In the genomic region with DNA sequence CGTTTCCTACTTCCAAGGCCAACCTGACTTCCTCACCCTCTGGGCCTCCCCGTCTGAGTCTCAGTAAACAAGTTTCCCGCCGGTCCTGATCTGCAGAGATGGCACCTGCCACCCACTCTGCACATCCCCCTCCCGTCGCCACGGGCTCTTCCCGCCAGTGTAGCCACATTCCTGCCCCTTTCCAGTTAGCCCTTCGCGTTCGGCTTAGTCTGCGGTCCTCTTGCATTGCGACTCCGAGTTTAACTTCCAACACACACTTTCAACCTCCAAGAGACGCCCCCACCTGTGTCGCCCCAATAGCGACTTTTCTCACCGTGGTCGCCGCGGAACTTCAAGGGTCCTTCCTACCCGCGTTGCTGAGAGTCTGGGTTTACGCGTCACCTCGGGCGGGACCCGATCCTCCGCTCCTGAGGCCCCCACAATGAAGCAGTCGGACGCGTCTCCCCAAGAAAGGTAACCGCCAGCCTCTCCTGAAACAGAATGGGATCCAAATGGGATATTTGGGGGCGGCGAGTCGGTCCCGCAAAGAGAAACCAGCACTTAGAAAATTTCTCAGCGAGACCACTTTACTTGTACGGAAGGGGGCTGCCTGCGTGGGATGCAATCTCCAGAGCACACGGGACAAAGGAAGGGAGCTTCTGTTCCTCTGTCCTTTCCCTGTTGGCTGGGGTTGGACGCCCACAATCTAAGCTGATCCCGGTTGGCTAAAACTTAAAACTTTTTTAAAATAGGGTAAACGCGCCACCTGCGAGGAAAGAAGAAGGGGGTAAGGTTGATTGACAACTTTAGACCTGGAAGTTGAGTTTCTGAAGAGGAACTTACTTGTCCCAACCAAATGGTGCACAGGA, we compare ENCODE assay signal across 8 cellular contexts. TPM values are rescaled to one million over a fixed set of nuclear protein-coding genes. Genes with fewer than 3 reads are reported as not detected.
DNase-seq lines count a peak whose midpoint lies in the region; ATAC-seq and TF ChIP-seq lines count a peak whose summit lies in the region.

No MANE protein-coding gene starts in this region.

- peak overlapping the region; percentile 95 for H3K27ac Mint-ChIP-seq in activated CD4-positive, alpha-beta T cell treated with anti-CD3 and anti-CD28 coated beads for 36 hours
- peak overlapping the region; percentile 95 to 97 for H3K27ac Mint-ChIP-seq in T-cell

- no peak for TF ChIP-seq POLR2A in stomach (IDR thresholded peaks at IDR 0.05)

- no peaks in the 10 kb centered on the region for H3K36me3 ChIP-seq in colonic mucosa
- H3K36me3 ChIP-seq in lung (ENCODE audit: control insufficient read depth in 2 of 2, insufficient read depth in 2 of 2, low read length in 2 of 2) = peaks cover 0 to 3% of the 10 kb centered on the region in 2 donors
- H3K36me3 ChIP-seq in stomach = no peaks in the 10 kb centered on the region

- H3K27me3 ChIP-seq in colonic mucosa (no peaks in the 10 kb centered on the region), lung (ENCODE audit: control insufficient read depth, insufficient read depth) (no peaks in the 10 kb centered on the region), stomach (no peaks in the 10 kb centered on the region)

- CTCF ChIA-PET in activated CD4-positive, alpha-beta T cell treated with anti-CD3 and anti-CD28 coated beads for 36 hours (lab: Charles Lee) = interaction anchor here (0.9 to 1.3 kb wide), 3 partner anchors 16 to 61 kb away, joined by 3 to 7 read pairs (median 7); a partner anchor contains a TSS
- CTCF ChIA-PET in T-cell (lab: Charles Lee) = interaction anchor here in 1 of 2 donors (1.3 kb wide), 1 partner anchor 60 kb away, joined by 4 read pairs; no protein-coding TSS in a partner anchor

- H3K9ac ChIP-seq in colonic mucosa (ENCODE audit: low read depth in 2 of 2, low read length in 2 of 2) = peak overlapping the region; percentile 75 to 84

- ATAC-seq in activated CD4-positive, alpha-beta T cell treated with anti-CD3 and anti-CD28 coated beads for 36 hours = peak; percentile 31
- peak; percentile 1 to 36 (median 20) for ATAC-seq in T-cell (replicated peaks in 1 of 4)
- ATAC-seq in lung (ENCODE audit: insufficient read depth, low FRiP score) = no peak

- no peaks in the 10 kb centered on the region for H3K9me3 ChIP-seq in colonic mucosa
- no peaks in the 10 kb centered on the region for H3K9me3 ChIP-seq in lung (ENCODE audit: control insufficient read depth in 2 of 2, insufficient read depth in 1 of 2, low read length in 1 of 2)
- no peaks in the 10 kb centered on the region for H3K9me3 ChIP-seq in stomach

- H3K4me3 Mint-ChIP-seq in activated CD4-positive, alpha-beta T cell treated with anti-CD3 and anti-CD28 coated beads for 36 hours = peak overlapping the region; percentile 90
- peak overlapping the region; percentile 80 to 99 (median 93) for H3K4me3 Mint-ChIP-seq in T-cell

- no peak for TF ChIP-seq EP300 in stomach (IDR thresholded peaks at IDR 0.05)

- no peaks in the 10 kb centered on the region for H3K9me3 Mint-ChIP-seq in activated CD4-positive, alpha-beta T cell treated with anti-CD3 and anti-CD28 coated beads for 36 hours (ENCODE audit: low read depth)
- H3K9me3 Mint-ChIP-seq in T-cell = no peaks in the 10 kb centered on the region

- WGBS in lung, 2 donors = 1% methylated on average over 46 of the region's 46 CpGs
- 1 to 3% (median 2%) methylated on average over 42 to 46 of the region's 46 CpGs for WGBS in stomach, 5 donors

- peak overlapping the region; percentile 93 for H3K27ac ChIP-seq in colonic mucosa
- peak overlapping the region; percentile 7 to 76 for H3K27ac ChIP-seq in lung (ENCODE audit: low read depth in 1 of 2, low read length in 1 of 2)
- peak overlapping the region; percentile 70 to 94 (median 93) for H3K27ac ChIP-seq in stomach

- peak; percentile 74 for DNase-seq in activated CD4-positive, alpha-beta T cell treated with anti-CD3 and anti-CD28 coated beads for 36 hours
- DNase-seq in activated CD4-positive, alpha-beta T cell treated with anti-CD3 and anti-CD28 coated beads for 1 hour = no peak
- DNase-seq in NCI-H1105 (lab: John Stamatoyannopoulos, UW) (peak; percentile 47), T-cell (peak in 23 of 34 experiments; percentile 16 to 62 (median 37)), colonic mucosa (peak; percentile 76), lung (ENCODE audit: low spot score) (peak; percentile 60), stomach (peak; percentile 43), cerebellum (ENCODE audit: low spot score) (no peak)

- POLR2A ChIA-PET in activated CD4-positive, alpha-beta T cell treated with anti-CD3 and anti-CD28 coated beads for 36 hours (lab: Charles Lee) = interaction anchor here (1.0 kb wide), 1 partner anchor 60 kb away, joined by 3 read pairs; no protein-coding TSS in a partner anchor
- POLR2A ChIA-PET in T-cell (lab: Charles Lee) = no interaction called here

- peaks cover 31% of the 10 kb centered on the region for H3K4me1 Mint-ChIP-seq in activated CD4-positive, alpha-beta T cell treated with anti-CD3 and anti-CD28 coated beads for 36 hours
- peaks cover 30 to 45% (median 31%) of the 10 kb centered on the region in 3 donors for H3K4me1 Mint-ChIP-seq in T-cell

- H3K4me3 ChIP-seq in colonic mucosa (peak overlapping the region; percentile 99), lung (peak overlapping the region; percentile 5), stomach (peak overlapping the region; percentile 92 to 99 (median 96))

- TF ChIP-seq CTCF in colonic mucosa (IDR thresholded peaks at IDR 0.05) = no peak
- no peak for TF ChIP-seq CTCF in lung (IDR thresholded peaks at IDR 0.05; ENCODE audit: control extremely low read depth, extremely low read depth)
- no peak for TF ChIP-seq CTCF in stomach (IDR thresholded peaks at IDR 0.05)

- no peaks in the 10 kb centered on the region for H3K27me3 Mint-ChIP-seq in activated CD4-positive, alpha-beta T cell treated with anti-CD3 and anti-CD28 coated beads for 36 hours
- H3K27me3 Mint-ChIP-seq in T-cell = no peaks in the 10 kb centered on the region

- intact Hi-C loops in activated CD4-positive, alpha-beta T cell treated with anti-CD3 and anti-CD28 coated beads for 36 hours (cut with DNase I, micrococcal nuclease) = loop anchor here in 1 of 2 experiments (1.0 to 5.0 kb wide), 2 partner anchors 62 to 91 kb away; a partner anchor contains a TSS
- intact Hi-C loops in colonic mucosa (cut with DNase I) (no loop called here), stomach (cut with DNase I; ENCODE audit: low total_unique reads) (loop anchor here (10.0 kb wide), 1 partner anchor 63 kb away; a partner anchor contains a TSS)

- peaks cover 6% of the 10 kb centered on the region for H3K36me3 Mint-ChIP-seq in activated CD4-positive, alpha-beta T cell treated with anti-CD3 and anti-CD28 coated beads for 36 hours (ENCODE audit: low read depth)
- no peaks in the 10 kb centered on the region for H3K36me3 Mint-ChIP-seq in T-cell

- peaks cover 18% of the 10 kb centered on the region for H3K4me1 ChIP-seq in colonic mucosa
- H3K4me1 ChIP-seq in lung (ENCODE audit: control insufficient read depth in 2 of 2, insufficient read depth in 2 of 2, low read length in 2 of 2) = peaks cover 0 to 21% of the 10 kb centered on the region in 2 donors
- peaks cover 33 to 55% (median 47%) of the 10 kb centered on the region in 4 donors for H3K4me1 ChIP-seq in stomach

RNA-seq across cellular contexts. Expression of a gene that starts 1.0 kb away (rescaled TPM):
- 100 to 1,000 TPM; 165 to 175 TPM for total RNA-seq in activated CD4-positive, alpha-beta T cell treated with anti-CD3 and anti-CD28 coated beads for 36 hours
- total RNA-seq in T-cell = 100 to 1,000 TPM in 4 of 5 donors, 10 to 100 TPM in 1; 89.3 to 165 (median 152) TPM
- 1,000 to 10,000 TPM in 1 of 2 donors, 100 to 1,000 TPM in 1; 920 to 1,084 TPM for total RNA-seq in colonic mucosa
- 100 to 1,000 TPM; 239 to 416 TPM for total RNA-seq in lung
- 100 to 1,000 TPM; 333 to 376 TPM for polyA plus RNA-seq in lung
- 1,000 to 10,000 TPM in 1 of 5 donors, 100 to 1,000 TPM in 4; 184 to 1,029 (median 269) TPM for total RNA-seq in stomach
- 100 to 1,000 TPM; 193 to 524 (median 393) TPM for polyA plus RNA-seq in stomach
- total RNA-seq in cerebellum = 94.5 TPM

RNA-seq across cellular contexts. Expression of a gene that starts 18.3 kb away (rescaled TPM):
- under 1 TPM; 0.48 to 0.53 TPM for total RNA-seq in activated CD4-positive, alpha-beta T cell treated with anti-CD3 and anti-CD28 coated beads for 36 hours
- total RNA-seq in T-cell (1 to 10 TPM in 4 of 5 donors, under 1 TPM in 1; 0.93 to 4.4 (median 3.6) TPM), colonic mucosa (under 1 TPM; 0.17 to 0.40 TPM), lung (under 1 TPM; 0.21 to 0.37 TPM), stomach (under 1 TPM in 1 of 5 donors, not detected in 4; 0.18 TPM), cerebellum (7.3 TPM)
- polyA plus RNA-seq in lung (under 1 TPM; 0.04 to 0.11 TPM), stomach (under 1 TPM in 2 of 3 donors, not detected in 1; 0.10 to 0.15 TPM)

RNA-seq across cellular contexts. Expression of a gene that starts 27.5 kb away (rescaled TPM):
- 10 to 100 TPM; 22.5 to 25.3 TPM for total RNA-seq in activated CD4-positive, alpha-beta T cell treated with anti-CD3 and anti-CD28 coated beads for 36 hours
- total RNA-seq in T-cell (10 to 100 TPM; 66.2 to 91.0 (median 78.6) TPM), colonic mucosa (1 to 10 TPM in 1 of 2 donors, under 1 TPM in 1; 0.61 to 1.0 TPM), lung (1 to 10 TPM in 1 of 2 donors, under 1 TPM in 1; 0.74 to 2.6 TPM), stomach (1 to 10 TPM in 1 of 5 donors, under 1 TPM in 1, not detected in 3; 0.55 to 5.4 TPM), cerebellum (not detected)
- polyA plus RNA-seq in lung (1 to 10 TPM; 2.4 to 3.0 TPM), stomach (1 to 10 TPM in 1 of 3 donors, under 1 TPM in 2; 0.37 to 6.6 (median 0.93) TPM)

RNA-seq across cellular contexts. Expression of a gene that starts 39.8 kb away (rescaled TPM):
- total RNA-seq in activated CD4-positive, alpha-beta T cell treated with anti-CD3 and anti-CD28 coated beads for 36 hours = 10 to 100 TPM; 36.7 to 41.5 TPM
- 10 to 100 TPM; 35.4 to 52.6 (median 51.3) TPM for total RNA-seq in T-cell
- 10 to 100 TPM; 60.7 to 93.4 TPM for total RNA-seq in colonic mucosa
- 10 to 100 TPM; 42.9 to 67.9 TPM for total RNA-seq in lung
- 10 to 100 TPM; 52.3 to 89.1 TPM for polyA plus RNA-seq in lung
- total RNA-seq in stomach = 100 to 1,000 TPM in 2 of 5 donors, 10 to 100 TPM in 3; 26.1 to 503 (median 72.9) TPM
- polyA plus RNA-seq in stomach = 10 to 100 TPM; 62.9 to 82.1 (median 80.5) TPM
- 35.7 TPM for total RNA-seq in cerebellum

Comparison
In these comparisons a context has a peak if more than half of its experiments do, and no peak if none do; other contexts are left out.
1. DNase-seq: peak in activated CD4-positive, alpha-beta T cell treated with anti-CD3 and anti-CD28 coated beads for 36 hours (single experiment), NCI-H1105 (single experiment), T-cell (23 of 34), colonic mucosa (single experiment), lung (single experiment) and stomach (single experiment); none in activated CD4-positive, alpha-beta T cell treated with anti-CD3 and anti-CD28 coated beads for 1 hour (single experiment) and cerebellum (single experiment).
2. H3K27ac ChIP-seq: peak in every context shown above with its lines; median percentile 93 in colonic mucosa; 93 in stomach; 42 in lung.
3. H3K4me3 ChIP-seq: peak in every context shown above with its lines; median percentile 99 in colonic mucosa; 96 in stomach; 5 in lung.